In genomic region chr6:30647802-30648460, GRCh38 we compare ENCODE assay signal across 8 cellular contexts. TPM values are rescaled to one million over a fixed set of nuclear protein-coding genes. Genes with fewer than 3 reads are reported as not detected.
A peak's percentile ranks its signal among the peaks of the same experiment; 100 is the strongest.
DNase-seq lines count a peak whose midpoint lies in the region; ATAC-seq and TF ChIP-seq lines count a peak whose summit lies in the region.

No MANE protein-coding gene starts in this region.

- H3K27me3 Mint-ChIP-seq in glutamatergic neuron (ENCODE audit: unreplicated experiment) = peaks cover 9% of the 10 kb centered on the region

- peak overlapping the region; percentile 96 for H3K4me3 ChIP-seq in HL-60 (replicated peaks; ENCODE audit: insufficient read depth, low read length)

- H3K4me3 Mint-ChIP-seq in glutamatergic neuron (ENCODE audit: unreplicated experiment) = peak overlapping the region; percentile 88

- peak overlapping the region; percentile 29 for H3K27ac Mint-ChIP-seq in glutamatergic neuron (ENCODE audit: unreplicated experiment)

- peaks cover 9% of the 10 kb centered on the region for H3K9me3 Mint-ChIP-seq in glutamatergic neuron (ENCODE audit: unreplicated experiment)

- H3K36me3 Mint-ChIP-seq in glutamatergic neuron (ENCODE audit: unreplicated experiment) = no peaks in the 10 kb centered on the region

- H3K27ac ChIP-seq in HL-60 (replicated peaks) = peak overlapping the region; percentile 93

- ATAC-seq in GM19467 (IDR thresholded peaks at IDR 0.05; ENCODE audit: unreplicated experiment) (no peak), esophagus mucosa (no peak)

- H3K27me3 ChIP-seq in HL-60 (ENCODE audit: insufficient read depth, poor library complexity, severe bottlenecking) = no peaks in the 10 kb centered on the region

- H3K4me1 Mint-ChIP-seq in glutamatergic neuron (ENCODE audit: low read depth, unreplicated experiment) = peaks cover 11% of the 10 kb centered on the region

- TF ChIP-seq CTCF in HL-60 (IDR thresholded peaks at IDR 0.05; ENCODE audit: insufficient read depth, low read length) (no peak), glutamatergic neuron (IDR thresholded peaks at IDR 0.05; ENCODE audit: partially characterized antibody, unreplicated experiment) (no peak)

- DNase-seq in D341Med (ENCODE audit: low spot score) = peak; percentile 90
- no peak for DNase-seq in HL-60 (ENCODE audit: low read depth in 1 of 2, low spot score in 1 of 2)
- DNase-seq in activated CD4-positive, alpha-beta T cell treated with anti-CD3 and anti-CD28 coated beads, Interleukin-2, amount 50 U/mL, for 4 hours = peak; percentile 47 to 50
- DNase-seq in glutamatergic neuron = no peak
- peak; percentile 16 for DNase-seq in renal cortical epithelial cell (ENCODE audit: low read depth)
- DNase-seq in ureter (ENCODE audit: low spot score) = no peak

RNA-seq across cellular contexts. Expression of gene C6orf136, which starts 1.0 kb away (rescaled TPM):
- total RNA-seq in glutamatergic neuron (ENCODE audit: unreplicated experiment) (13.7 TPM), renal cortical epithelial cell (6.9 and 7.3 TPM in 2 replicates), ureter (27.1 TPM), esophagus mucosa (10.0 TPM)

RNA-seq across cellular contexts. Expression of gene ATAT1, which starts 21.3 kb away (rescaled TPM):
- total RNA-seq in glutamatergic neuron (ENCODE audit: unreplicated experiment) = 131 TPM
- total RNA-seq in renal cortical epithelial cell = 7.6 and 7.8 TPM in 2 replicates
- 22.7 TPM for total RNA-seq in ureter
- 4.6 TPM for total RNA-seq in esophagus mucosa

RNA-seq across cellular contexts. Expression of gene DHX16, which starts 24.9 kb away (rescaled TPM):
- total RNA-seq in glutamatergic neuron (ENCODE audit: unreplicated experiment) = 26.9 TPM
- 40.2 and 41.7 TPM in 2 replicates for total RNA-seq in renal cortical epithelial cell
- total RNA-seq in ureter = 31.5 TPM
- total RNA-seq in esophagus mucosa = 17.8 TPM

RNA-seq across cellular contexts. Expression of gene MRPS18B, which starts 30.3 kb away (rescaled TPM):
- total RNA-seq in glutamatergic neuron (ENCODE audit: unreplicated experiment) = 40.0 TPM
- 31.0 and 60.4 TPM in 2 replicates for total RNA-seq in renal cortical epithelial cell
- total RNA-seq in ureter = 56.0 TPM
- total RNA-seq in esophagus mucosa = 48.2 TPM

RNA-seq across cellular contexts. Expression of gene PPP1R10, which starts 30.9 kb away (rescaled TPM):
- total RNA-seq in glutamatergic neuron (ENCODE audit: unreplicated experiment) (99.7 TPM), renal cortical epithelial cell (6.1 and 30.3 TPM in 2 replicates), ureter (93.7 TPM), esophagus mucosa (30.0 TPM)

Comparison
In these comparisons a context has a peak if more than half of its experiments do, and no peak if none do; other contexts are left out.
1. DNase-seq: peak in D341Med (single experiment), activated CD4-positive, alpha-beta T cell treated with anti-CD3 and anti-CD28 coated beads, Interleukin-2, amount 50 U/mL, for 4 hours (2 of 2) and renal cortical epithelial cell (single experiment); none in HL-60 (0 of 2), glutamatergic neuron (single experiment) and ureter (single experiment).